In genomic region chr11:34358666-34359547, GRCh38 we compare ENCODE assay signal across 8 cellular contexts. TPM values are rescaled to one million over a fixed set of nuclear protein-coding genes. Genes with fewer than 3 reads are reported as not detected.
A peak's percentile ranks its signal among the peaks of the same experiment; 100 is the strongest.
DNase-seq lines count a peak whose midpoint lies in the region; ATAC-seq, FAIRE-seq and TF ChIP-seq lines count a peak whose summit lies in the region.

No MANE protein-coding gene starts in this region.

- peaks cover 20% of the 10 kb centered on the region for H3K4me1 Mint-ChIP-seq in neural crest cell

- H3K27ac ChIP-seq in foreskin keratinocyte, result no peak overlapping the region

- H3K4me1 ChIP-seq in foreskin keratinocyte, result no peaks in the 10 kb centered on the region

- H3K9me3 Mint-ChIP-seq in neural crest cell, result no peaks in the 10 kb centered on the region

- TF ChIP-seq POLR2A in GM12891 (IDR thresholded peaks at IDR 0.05; ENCODE audit: low read depth, low read length), result no peak

- TF ChIP-seq CTCF in foreskin keratinocyte (conservative IDR thresholded peaks at IDR 0.05), result peak; percentile 97
- peak; percentile 97 for TF ChIP-seq CTCF in neural crest cell (conservative IDR thresholded peaks at IDR 0.05)

- DNase-seq in GM12891 (ENCODE audit: insufficient read length, low spot score) (peak; percentile 34), LoVo (ENCODE audit: low spot score) (peak; percentile 75), SK-MEL-5 (ENCODE audit: low read depth, low spot score) (peak; percentile 86), foreskin keratinocyte (peak; percentile 46 to 72), neural crest cell (ENCODE audit: low read depth, low spot score) (peak; percentile 72), stromal cell of bone marrow (ENCODE audit: low read depth) (peak; percentile 72)
- peak; percentile 56 for DNase-seq in activated gamma-delta T cell treated with anti-CD3 and anti-CD28 coated beads, Interleukin-2, amount 50 U/mL, for 16 hours (ENCODE audit: low read depth)

- H3K27me3 ChIP-seq in foreskin keratinocyte, result peaks cover 31% of the 10 kb centered on the region

- H3K27me3 Mint-ChIP-seq in neural crest cell (ENCODE audit: low read depth), result peaks cover 53% of the 10 kb centered on the region

- in situ Hi-C loops in SK-MEL-5 (cut with HindIII; ENCODE audit: low pct_unique_long_range_greater_than_20kb, low sequenced_read_pairs), result no loop called here

- peak; percentile 23 for ATAC-seq in foreskin keratinocyte
- ATAC-seq in GM18858 (IDR thresholded peaks at IDR 0.05; ENCODE audit: unreplicated experiment), result no peak

- H3K36me3 Mint-ChIP-seq in neural crest cell (ENCODE audit: low read depth), result no peaks in the 10 kb centered on the region

- H3K4me3 Mint-ChIP-seq in neural crest cell, result peak overlapping the region; percentile 71

- peak; percentile 66 for FAIRE-seq in GM12891 (lab: Jason Lieb, UNC)

- no peak overlapping the region for H3K27ac Mint-ChIP-seq in neural crest cell (ENCODE audit: unreplicated experiment)

TF ChIP-seq in GM12891, 5 proteins besides CTCF, POLR2A, EP300 and RAD21:
- TF ChIP-seq POLR2AphosphoS5 (IDR thresholded peaks at IDR 0.05; ENCODE audit: low read depth, low read length), result no peak
- no peak for TF ChIP-seq SPI1 (IDR thresholded peaks at IDR 0.05; ENCODE audit: low read depth, low read length)
- TF ChIP-seq POU2F2 (IDR thresholded peaks at IDR 0.05; ENCODE audit: low read depth, low read length), result no peak

RNA-seq across cellular contexts. Expression of gene ABTB2, which starts 1.1 kb away (rescaled TPM):
- polyA plus RNA-seq in GM12891 (2012; ENCODE audit: low read depth, missing spikeins), result 1.4 TPM
- 3.3 and 4.2 TPM in 2 replicates for total RNA-seq in SK-MEL-5 (2014; rRNA removed; shearing (Covaris generic))
- polyA plus RNA-seq in SK-MEL-5 (2015; cell fraction: cytosol; rRNA removed), result 26.9 and 31.5 TPM in 2 replicates
- polyA plus RNA-seq in SK-MEL-5 (2015; cell fraction: nucleus; rRNA removed), result 19.4 and 21.6 TPM in 2 replicates
- total RNA-seq in foreskin keratinocyte, result 0.60 and 0.99 TPM in 2 replicates
- polyA plus RNA-seq in foreskin keratinocyte, result 0.49 and 0.56 TPM in 2 replicates
- total RNA-seq in neural crest cell, result 2.3 and 3.0 TPM in 2 replicates

Comparison
In these comparisons a context has a peak if more than half of its experiments do, and no peak if none do; other contexts are left out.
1. DNase-seq: peak in every context shown above with its lines; median percentile 86 in SK-MEL-5; 75 in LoVo; 72 in neural crest cell; 72 in stromal cell of bone marrow; 59 in foreskin keratinocyte; 56 in activated gamma-delta T cell treated with anti-CD3 and anti-CD28 coated beads, Interleukin-2, amount 50 U/mL, for 16 hours; 34 in GM12891.